In the genomic region with DNA sequence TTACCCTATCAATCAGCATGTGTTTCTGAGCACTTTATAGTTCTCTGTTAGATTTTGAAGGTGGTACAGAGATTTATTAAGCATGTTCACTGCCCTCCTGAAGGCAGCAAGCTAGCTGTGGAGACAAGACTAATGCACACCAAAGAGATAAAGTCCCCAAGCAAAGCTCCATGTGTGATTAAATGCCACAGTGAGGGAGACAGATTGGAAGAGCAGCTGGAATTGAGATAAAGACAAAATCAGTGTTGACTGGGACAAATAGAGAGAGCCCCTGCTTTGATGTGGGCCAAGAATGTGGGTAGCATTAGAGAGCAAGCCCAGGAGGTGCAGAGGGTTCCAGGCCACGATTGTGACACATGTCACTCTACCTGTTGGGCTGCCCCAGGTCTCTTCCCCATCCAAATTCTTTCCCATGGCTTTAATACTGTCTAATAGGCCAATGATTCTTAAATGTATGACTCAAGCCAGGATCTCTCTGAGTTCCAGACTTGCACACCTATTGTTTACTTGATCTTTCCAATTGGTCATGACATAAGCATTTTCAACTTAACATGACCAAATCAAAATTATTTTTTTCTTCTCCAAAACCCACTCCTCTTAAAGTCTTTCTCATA, we compare ENCODE assay signal across 15 cellular contexts.
"Had no signal": no experiment of that assay in that cellular context is flagged by ENCODE, and none has a peak within 500 bp of the region (broad histone marks: within the 10 kb centered on the region; RNA-seq: fewer than 3 reads in every experiment).

No MANE protein-coding gene starts in this region.

- H3K27ac ChIP-seq: body of pancreas, esophagus squamous epithelium, ovary, testis, upper lobe of left lung, VCaP had no signal

- H3K36me3 ChIP-seq: esophagus squamous epithelium, ovary, upper lobe of left lung had no signal

- FAIRE-seq: endometrium had no signal

- H3K4me1 ChIP-seq: body of pancreas, esophagus squamous epithelium, upper lobe of left lung had no signal

- H3K4me3 ChIP-seq: body of pancreas, esophagus squamous epithelium, ovary, testis, upper lobe of left lung had no signal

- ATAC-seq: activated CD4-positive, alpha-beta T cell treated with anti-CD3 and anti-CD28 coated beads for 36 hours; body of pancreas; sciatic nerve; stimulated activated naive CD8-positive, alpha-beta T cell treated with anti-CD3 and anti-CD28 coated beads, Interleukin-15, amount 100 ng/mL, for 72 hours had no signal

- DNase-seq: activated CD4-positive, alpha-beta memory T cell treated with anti-CD3 and anti-CD28 coated beads, Interleukin-2, amount 10 ng/mL, durations not matched to agents 7 days and 5 days; activated CD4-positive, alpha-beta T cell treated with anti-CD3 and anti-CD28 coated beads for 36 hours; activated gamma-delta T cell; activated naive CD8-positive, alpha-beta T cell treated with anti-CD3 and anti-CD28 coated beads for 36 hours; activated T-cell treated with anti-CD3 and anti-CD28 coated beads, Interleukin-2, amount 50 U/mL, for 24 hours; body of pancreas; dermis blood vessel endothelial cell; esophagus squamous epithelium; ovary; stimulated activated naive CD8-positive, alpha-beta T cell treated with anti-CD3 and anti-CD28 coated beads, Interleukin-15, amount 100 ng/mL, for 72 hours; testis; upper lobe of left lung had no signal

- H3K9me3 ChIP-seq: body of pancreas, esophagus squamous epithelium, ovary, testis, upper lobe of left lung had no signal

- H3K27me3 ChIP-seq: body of pancreas, esophagus squamous epithelium, ovary, testis, upper lobe of left lung had no signal
